In the genomic region with DNA sequence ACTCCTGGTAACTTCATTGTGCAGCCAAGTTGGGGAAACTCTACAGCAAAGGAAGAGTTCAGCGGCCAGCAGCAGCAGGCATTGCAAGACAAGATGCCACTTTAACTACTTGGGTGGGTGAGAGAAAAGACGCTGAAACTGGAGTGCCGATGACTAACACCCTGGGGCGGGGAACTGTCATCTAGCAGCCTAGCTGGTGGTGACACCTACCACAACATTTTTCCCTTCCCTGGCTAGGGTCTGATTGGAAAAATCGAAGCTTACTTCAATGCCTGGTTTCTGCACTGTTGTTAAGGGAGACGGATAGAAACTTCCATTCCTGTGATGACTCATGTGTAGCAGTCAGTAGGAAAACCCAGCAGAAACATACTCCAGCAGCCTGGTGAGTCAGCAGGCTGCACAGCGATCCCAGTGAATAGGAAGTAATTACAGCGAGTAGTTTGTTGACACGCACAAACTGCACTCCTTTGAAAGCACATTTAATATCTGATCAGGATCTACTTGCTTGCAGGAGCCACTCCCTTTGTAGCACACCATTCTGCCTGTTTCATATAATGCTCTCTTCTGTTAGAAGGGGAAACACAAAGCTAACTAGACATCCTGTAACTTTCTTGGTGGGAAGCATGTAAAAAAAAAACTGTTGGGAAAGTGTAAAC, we compare ENCODE assay signal across 8 cellular contexts.
DNase-seq lines count a peak whose midpoint lies in the region; ATAC-seq and TF ChIP-seq lines count a peak whose summit lies in the region.

No MANE protein-coding gene starts in this region.

- H3K4me2 ChIP-seq in Loucy (ENCODE audit: low read depth, low read length, poor library complexity, severe bottlenecking), result peak overlapping the region; percentile 96

- intact Hi-C loops in A673 (cut with micrococcal nuclease; ENCODE audit: unreplicated experiment) (no loop called here), stomach (cut with DNase I; ENCODE audit: low total_unique reads) (no loop called here)
- intact Hi-C loops in activated naive CD4-positive, alpha-beta T cell treated with anti-CD3 and anti-CD28 coated beads for 36 hours (cut with micrococcal nuclease), result loop anchor here (1.0 to 5.0 kb wide), 13 partner anchors 14 to 638 kb away; partner anchors contain the start of genes INO80C, MAPRE2 and ZSCAN30

- peaks cover 23% of the 10 kb centered on the region for H3K4me1 Mint-ChIP-seq in activated naive CD4-positive, alpha-beta T cell treated with anti-CD3 and anti-CD28 coated beads for 36 hours (ENCODE audit: low read depth)

- no peaks in the 10 kb centered on the region for H3K9me3 ChIP-seq in A673 (ENCODE audit: low read depth, low read length, poor library complexity, severe bottlenecking)
- H3K9me3 ChIP-seq in Loucy (ENCODE audit: insufficient read depth, low read depth, low read length), result no peaks in the 10 kb centered on the region
- H3K9me3 ChIP-seq in SJCRH30 (replicated peaks), result no peaks in the 10 kb centered on the region
- H3K9me3 ChIP-seq in gastroesophageal sphincter, result no peaks in the 10 kb centered on the region
- no peaks in the 10 kb centered on the region for H3K9me3 ChIP-seq in neuron (ENCODE audit: low read length)
- H3K9me3 ChIP-seq in stomach, result no peaks in the 10 kb centered on the region

- H3K27ac ChIP-seq in A673 (ENCODE audit: low read depth, low read length, poor library complexity, severe bottlenecking) (no peak overlapping the region), SJCRH30 (no peak overlapping the region), gastroesophageal sphincter (peak overlapping the region; percentile 60 to 73 (median 72)), stomach (peak overlapping the region; percentile 85 to 93 (median 86))

- TF ChIP-seq POLR2A in gastroesophageal sphincter (IDR thresholded peaks at IDR 0.05) (no peak), stomach (IDR thresholded peaks at IDR 0.05) (no peak)

- no peaks in the 10 kb centered on the region for H3K79me2 ChIP-seq in Loucy (ENCODE audit: insufficient read depth, low read length)

- H3K27ac Mint-ChIP-seq in activated naive CD4-positive, alpha-beta T cell treated with anti-CD3 and anti-CD28 coated beads for 36 hours, result peak overlapping the region; percentile 37

- H3F3A ChIP-seq in Loucy (ENCODE audit: low read depth), result 0 out of 2 replicates have a peak, but pooled peaks cover 2% of the 10 kb centered on the region

- no peaks in the 10 kb centered on the region for H4K20me1 ChIP-seq in Loucy (ENCODE audit: insufficient read depth, low read length, poor library complexity, severe bottlenecking)

- peak overlapping the region; percentile 64 for H3K9ac ChIP-seq in Loucy (ENCODE audit: low read depth, low read length, poor library complexity, severe bottlenecking)

- DNase-seq in A673 (ENCODE audit: low spot score), result peak; percentile 91
- DNase-seq in SJCRH30, result peak; percentile 32 to 64
- peak; percentile 83 for DNase-seq in activated naive CD4-positive, alpha-beta T cell treated with anti-CD3 and anti-CD28 coated beads for 36 hours
- peak; percentile 72 for DNase-seq in stomach

- H3K4me3 ChIP-seq in A673 (ENCODE audit: low read depth, low read length, poor library complexity, severe bottlenecking) (peak overlapping the region; percentile 61), Loucy (ENCODE audit: low read length, poor library complexity, severe bottlenecking) (peak overlapping the region; percentile 72), SJCRH30 (peak overlapping the region; percentile 63), gastroesophageal sphincter (peak overlapping the region; percentile 51 to 63), neuron (ENCODE audit: low read length) (peak overlapping the region; percentile 72), stomach (peak overlapping the region; percentile 59 to 92 (median 80))

- no TSS peak for BruUV-seq in A673 (replicated peaks; lab: Mats Ljungman, UMichigan)

- H2AFZ ChIP-seq in Loucy (ENCODE audit: low read length) (peak overlapping the region; percentile 97), neuron (ENCODE audit: low read depth, low read length) (peak overlapping the region; percentile 84)

- H3K9me3 Mint-ChIP-seq in activated naive CD4-positive, alpha-beta T cell treated with anti-CD3 and anti-CD28 coated beads for 36 hours, result no peaks in the 10 kb centered on the region

- ATAC-seq in GM18870 (IDR thresholded peaks at IDR 0.05; ENCODE audit: unreplicated experiment), result peak; percentile 45
- peak; percentile 90 for ATAC-seq in gastroesophageal sphincter

- peaks cover 5% of the 10 kb centered on the region for H3K27me3 Mint-ChIP-seq in activated naive CD4-positive, alpha-beta T cell treated with anti-CD3 and anti-CD28 coated beads for 36 hours (ENCODE audit: low read depth)

- H3K27me3 ChIP-seq in A673 (replicated peaks; ENCODE audit: insufficient read depth, low read depth, low read length, poor library complexity) (peaks cover 12% of the 10 kb centered on the region), Loucy (ENCODE audit: insufficient read depth, low read length, poor library complexity, severe bottlenecking) (no peaks in the 10 kb centered on the region), SJCRH30 (no peaks in the 10 kb centered on the region), gastroesophageal sphincter (no peaks in the 10 kb centered on the region), neuron (ENCODE audit: insufficient read depth, low read length) (peaks cover 12% of the 10 kb centered on the region), stomach (peaks cover 0 to 4% (median 0%) of the 10 kb centered on the region in 3 donors)

- no peaks in the 10 kb centered on the region for H3K9me2 ChIP-seq in Loucy (replicated peaks; ENCODE audit: low read depth, low read length)

- peak overlapping the region; percentile 85 for H3K4me3 Mint-ChIP-seq in activated naive CD4-positive, alpha-beta T cell treated with anti-CD3 and anti-CD28 coated beads for 36 hours

- CTCF ChIA-PET in A673 (lab: Charles Lee), result no interaction called here
- CTCF ChIA-PET in activated naive CD4-positive, alpha-beta T cell treated with anti-CD3 and anti-CD28 coated beads for 36 hours (lab: Charles Lee), result interaction anchor here (1.0 to 1.5 kb wide), 7 partner anchors 10 to 165 kb away, joined by 3 to 7 read pairs (median 4); partner anchors contain the start of gene MAPRE2

- POLR2A ChIA-PET in A673 (lab: Charles Lee; ENCODE audit: low non-redundant PET), result interaction anchor here (0.6 kb wide), 1 partner anchor 47 kb away, joined by 3 read pairs; no protein-coding TSS in a partner anchor

- H3K4me1 ChIP-seq in A673 (ENCODE audit: insufficient read depth, low read length, poor library complexity, severe bottlenecking) (peaks cover 15% of the 10 kb centered on the region), Loucy (ENCODE audit: insufficient read depth, low read length, poor library complexity, severe bottlenecking) (peaks cover 21% of the 10 kb centered on the region), SJCRH30 (no peaks in the 10 kb centered on the region), gastroesophageal sphincter (peaks cover 0 to 31% (median 3%) of the 10 kb centered on the region in 3 donors), neuron (ENCODE audit: insufficient read depth, low read length) (peaks cover 21% of the 10 kb centered on the region), stomach (peaks cover 0 to 40% (median 28%) of the 10 kb centered on the region in 4 donors)

- 0% methylated on average over 2 to 7 of the region's 9 CpGs for WGBS in gastroesophageal sphincter (ENCODE audit: low coverage in 1 of 2), 2 donors
- 0 to 2% (median 0%) methylated on average over 9 of the region's 9 CpGs for WGBS in stomach, 5 donors

- TF ChIP-seq EP300 in gastroesophageal sphincter (IDR thresholded peaks at IDR 0.05) (no peak), stomach (IDR thresholded peaks at IDR 0.05) (no peak)

- no peaks in the 10 kb centered on the region for H3K36me3 Mint-ChIP-seq in activated naive CD4-positive, alpha-beta T cell treated with anti-CD3 and anti-CD28 coated beads for 36 hours (ENCODE audit: low read depth)

- H3K36me3 ChIP-seq in A673 (ENCODE audit: insufficient read depth, low read length, poor library complexity, severe bottlenecking), result no peaks in the 10 kb centered on the region
- no peaks in the 10 kb centered on the region for H3K36me3 ChIP-seq in Loucy (ENCODE audit: insufficient read depth, low read length)
- no peaks in the 10 kb centered on the region for H3K36me3 ChIP-seq in SJCRH30
- no peaks in the 10 kb centered on the region for H3K36me3 ChIP-seq in gastroesophageal sphincter
- no peaks in the 10 kb centered on the region for H3K36me3 ChIP-seq in neuron (ENCODE audit: insufficient read depth, low read length)
- no peaks in the 10 kb centered on the region for H3K36me3 ChIP-seq in stomach

- TF ChIP-seq CTCF in A673 (conservative IDR thresholded peaks at IDR 0.05; ENCODE audit: low read depth, low read length) (no peak), Loucy (conservative IDR thresholded peaks at IDR 0.05; ENCODE audit: low read length) (no peak), gastroesophageal sphincter (IDR thresholded peaks at IDR 0.05) (no peak), stomach (IDR thresholded peaks at IDR 0.05) (no peak)

Comparison
In these comparisons a context has a peak if more than half of its experiments do, and no peak if none do; other contexts are left out.
1. H3K27ac ChIP-seq: peak in gastroesophageal sphincter (4 of 4) and stomach (5 of 5); none in A673 (single experiment) and SJCRH30 (single experiment).
2. Peak in every context shown above with its lines, with median percentiles within 50 percentile points of each other: DNase-seq and H3K4me3 ChIP-seq.